In the genomic region with DNA sequence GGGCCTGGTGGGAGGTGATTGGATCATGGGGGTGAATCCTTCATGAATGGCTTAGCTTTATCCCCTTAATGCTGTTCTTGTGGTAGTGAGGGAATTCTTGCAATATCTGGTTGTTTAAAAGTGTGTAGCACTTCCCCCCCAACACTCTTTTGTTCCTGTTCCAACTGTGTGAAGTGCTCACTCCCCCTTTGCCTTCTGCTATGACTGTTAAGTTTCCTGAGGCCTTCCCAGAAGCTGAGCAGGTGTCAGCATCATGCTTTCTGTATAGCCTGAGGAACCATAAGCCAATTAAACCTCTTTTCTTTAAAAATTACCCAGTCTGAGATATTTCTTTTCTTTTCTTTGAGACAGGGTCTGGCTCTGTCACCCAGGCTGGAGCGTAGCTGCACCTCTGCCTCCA, we compare ENCODE assay signal across 33 cellular contexts.
"Had no signal": no experiment of that assay in that cellular context is flagged by ENCODE, and none has a peak within 500 bp of the region (broad histone marks: within the 10 kb centered on the region; RNA-seq: fewer than 3 reads in every experiment).

No MANE protein-coding gene starts in this region.

- H3K9ac ChIP-seq: KMS-11 had no signal

- H3K4me2 ChIP-seq: KMS-11, PC-9 had no signal

- ATAC-seq: activated CD8-positive, alpha-beta T cell treated with anti-CD3 and anti-CD28 coated beads for 36 hours; activated T-cell treated with anti-CD3 and anti-CD28 coated beads, Interleukin-2, amount 50 U/mL, for 72 hours; activated T-helper 17 cell treated with anti-CD3 and anti-CD28 coated beads, Interleukin-2, amount 50 U/mL, for 72 hours; body of pancreas; Right ventricle myocardium inferior; T-helper 17 cell had no signal

- H3K27ac Mint-ChIP-seq: activated CD8-positive, alpha-beta T cell treated with anti-CD3 and anti-CD28 coated beads for 36 hours; activated naive CD4-positive, alpha-beta T cell treated with anti-CD3 and anti-CD28 coated beads, Interleukin-2, amount 50 U/mL, for 72 hours; activated T-cell treated with anti-CD3 and anti-CD28 coated beads, Interleukin-2, amount 50 U/mL, for 72 hours; activated T-helper 17 cell treated with anti-CD3 and anti-CD28 coated beads, Interleukin-2, amount 50 U/mL, for 72 hours; T-cell; T-helper 17 cell had no signal

- H3K4me1 ChIP-seq: adrenal gland, breast epithelium had no signal

- H3K36me3 ChIP-seq: adrenal gland, breast epithelium, WERI-Rb-1 had no signal

- H3K4me1 Mint-ChIP-seq: activated T-helper 17 cell treated with anti-CD3 and anti-CD28 coated beads, Interleukin-2, amount 50 U/mL, for 72 hours; T-cell had no signal

- H3K9me3 Mint-ChIP-seq: activated CD8-positive, alpha-beta T cell treated with anti-CD3 and anti-CD28 coated beads for 36 hours; activated naive CD4-positive, alpha-beta T cell treated with anti-CD3 and anti-CD28 coated beads, Interleukin-2, amount 50 U/mL, for 72 hours; activated T-cell treated with anti-CD3 and anti-CD28 coated beads, Interleukin-2, amount 50 U/mL, for 72 hours; activated T-helper 17 cell treated with anti-CD3 and anti-CD28 coated beads, Interleukin-2, amount 50 U/mL, for 72 hours; T-cell had no signal

- H2AFZ ChIP-seq: PC-9 had no signal

- H3K4me3 ChIP-seq: adrenal gland, body of pancreas, breast epithelium, PC-9 had no signal

- H3K27ac ChIP-seq: adrenal gland, body of pancreas, breast epithelium, KMS-11, PC-9, RWPE1, WERI-Rb-1 had no signal

- H3K36me3 Mint-ChIP-seq: activated naive CD4-positive, alpha-beta T cell treated with anti-CD3 and anti-CD28 coated beads, Interleukin-2, amount 50 U/mL, for 72 hours; T-cell had no signal

- DNase-seq: activated CD4-positive, alpha-beta T cell treated with anti-CD3 and anti-CD28 coated beads for 1 hour; activated CD4-positive, alpha-beta T cell treated with anti-CD3 and anti-CD28 coated beads for 48 hours; activated CD4-positive, CD25-positive, alpha-beta regulatory T cell; activated CD8-positive, alpha-beta T cell treated with anti-CD3 and anti-CD28 coated beads for 36 hours; activated effector memory CD4-positive, alpha-beta T cell treated with anti-CD3 and anti-CD28 coated beads, Interleukin-2, amount 50 U/mL, for 16 hours; activated naive CD4-positive, alpha-beta T cell treated with Interleukin-2 at 50 U/mL for 16 hours; activated T-cell treated with anti-CD3 and anti-CD28 coated beads, Interleukin-2, amount 50 U/mL, for 1 hour; activated T-cell treated with anti-CD3 and anti-CD28 coated beads, Interleukin-2, amount 50 U/mL, for 72 hours; adrenal gland; body of pancreas; cerebellar nuclear complex; NCI-H1092 treated with DMSO at 0.1 percent for 48 hours; NCI-H1417; NCI-H187 treated with DMSO at 0.1 percent for 48 hours; NCI-H2081; NCI-H2171 treated with DMSO at 0.1 percent for 48 hours; NCI-H2227 treated with DMSO at 0.1 percent for 48 hours; NCI-H446; NCI-H510A treated with DMSO at 0.1 percent for 48 hours; NCI-H526 treated with DMSO at 0.1 percent for 48 hours; NCI-H774; PC-9; SIG-M5; T-cell; T-helper 17 cell; T-helper 9 cell had no signal

- H3K27me3 ChIP-seq: adrenal gland, body of pancreas, breast epithelium had no signal

- H3K9me3 ChIP-seq: adrenal gland, body of pancreas, breast epithelium had no signal

- H3K4me3 Mint-ChIP-seq: activated CD8-positive, alpha-beta T cell treated with anti-CD3 and anti-CD28 coated beads for 36 hours; activated T-cell treated with anti-CD3 and anti-CD28 coated beads, Interleukin-2, amount 50 U/mL, for 72 hours; activated T-helper 17 cell treated with anti-CD3 and anti-CD28 coated beads, Interleukin-2, amount 50 U/mL, for 72 hours; T-cell; T-helper 17 cell had no signal
